8 cellular contexts compared by ENCODE assay signal in genomic region chr18:63366270-63366990, GRCh38. TPM values are rescaled to one million over a fixed set of nuclear protein-coding genes. Genes with fewer than 3 reads are reported as not detected.
A peak's percentile ranks its signal among the peaks of the same experiment; 100 is the strongest.
DNase-seq lines count a peak whose midpoint lies in the region; TF ChIP-seq lines count a peak whose summit lies in the region.

No MANE protein-coding gene starts in this region.

- H3K4me1 ChIP-seq in GM23248 (ENCODE audit: insufficient read depth) (peaks cover 21% of the 10 kb centered on the region; the same call in 1 of the 2 replicates), mammary epithelial cell (ENCODE audit: insufficient read depth, low read length) (peaks cover 18% of the 10 kb centered on the region)

- H4K20me1 ChIP-seq in GM23248 (ENCODE audit: insufficient read depth) (no peaks in the 10 kb centered on the region), mammary epithelial cell (ENCODE audit: insufficient read depth, low read length) (no peaks in the 10 kb centered on the region)

- no TSS peak for BruUV-seq in mammary epithelial cell (replicated peaks; lab: Mats Ljungman, UMichigan)

- H3K27ac ChIP-seq in GM23248 (peak overlapping the region; percentile 91), mammary epithelial cell (ENCODE audit: insufficient read depth, low read depth, low read length) (peak overlapping the region; percentile 81)

- intact Hi-C loops in mammary epithelial cell (cut with micrococcal nuclease): loop anchor here (2.0 kb wide), 1 partner anchor 110 kb away; the partner anchor contains the start of gene SERPINB5

- peak overlapping the region; percentile 72 for H2AFZ ChIP-seq in GM23248
- peak overlapping the region; percentile 75 for H2AFZ ChIP-seq in mammary epithelial cell (ENCODE audit: low read depth, low read length)

- in situ Hi-C loops in GM23248 (cut with MboI) (loop anchor here (25.0 kb wide), 1 partner anchor 471 kb away; no protein-coding TSS in a partner anchor), mammary epithelial cell (cut with MboI; ENCODE audit: low sequenced_read_pairs in 2 of 2) (no loop called here)

- TF ChIP-seq CTCF in WI38 (IDR thresholded peaks at IDR 0.05; ENCODE audit: low read depth, low read length) (no peak), mammary epithelial cell (conservative IDR thresholded peaks at IDR 0.05 in 1 of 2, IDR thresholded peaks at IDR 0.05 in 1 of 2; ENCODE audit: extremely low read depth in 1 of 2, insufficient read depth in 1 of 2, low read depth in 1 of 2, low read length in 2 of 2) (no peak)

- dilution Hi-C loops in mammary epithelial cell (cut with HindIII; ENCODE audit: low sequenced_read_pairs): loop anchor here (5.0 kb wide), 1 partner anchor 41 kb away; no protein-coding TSS in a partner anchor

- CTCF ChIA-PET in mammary epithelial cell (lab: Charles Lee; ENCODE audit: low non-redundant PET): no interaction called here

- 0 out of 2 replicates have a peak, but pooled peaks cover 8% of the 10 kb centered on the region for H3K36me3 ChIP-seq in GM23248 (ENCODE audit: low read depth)
- H3K36me3 ChIP-seq in mammary epithelial cell (ENCODE audit: insufficient read depth, low read length): peaks cover 4% of the 10 kb centered on the region

- H3K4me3 ChIP-seq in GM23248 (peak overlapping the region; percentile 99), WI38 (ENCODE audit: low read depth, low read length) (peak overlapping the region; percentile 91), mammary epithelial cell (replicated peaks in 1 of 3; ENCODE audit: insufficient read depth in 1 of 3, low read depth in 2 of 3, low read length in 3 of 3) (peak overlapping the region; percentile 72 to 92 (median 87))

- H3K9ac ChIP-seq in GM23248 (peak overlapping the region; percentile 95), mammary epithelial cell (ENCODE audit: insufficient read depth, low read length) (peak overlapping the region; percentile 91)

- H3K4me2 ChIP-seq in GM23248 (ENCODE audit: unreplicated experiment) (peak overlapping the region; percentile 86), mammary epithelial cell (ENCODE audit: insufficient read depth, low read depth, low read length) (peak overlapping the region; percentile 97)

- H3K9me3 ChIP-seq in GM23248 (ENCODE audit: low read depth) (no peaks in the 10 kb centered on the region), mammary epithelial cell (replicated peaks; ENCODE audit: insufficient read depth, low read length) (peaks cover 3% of the 10 kb centered on the region)

- DNase-seq in ELF-1 (ENCODE audit: low read depth, low spot score) (peak; percentile 77), GM23248 (peak; percentile 92), LHCN-M2 (ENCODE audit: low read depth) (peak; percentile 73), mammary epithelial cell (peak; percentile 79), islet precursor cell (peak; percentile 92), cortex of kidney (lab: John Stamatoyannopoulos, UW) (no peak)
- peak; percentile 37 to 43 for DNase-seq in stimulated activated CD4-positive, alpha-beta T cell treated with anti-CD3 and anti-CD28 coated beads, Interleukin-15, amount 100 ng/mL, for 1 hour (ENCODE audit: low read depth in 1 of 2, low spot score in 1 of 2)

- H3K9me2 ChIP-seq in GM23248 (ENCODE audit: insufficient read depth): no peaks in the 10 kb centered on the region

- H3K79me2 ChIP-seq in GM23248 (ENCODE audit: insufficient read depth) (peaks cover 40% of the 10 kb centered on the region), mammary epithelial cell (ENCODE audit: insufficient read depth, low read length) (peaks cover 54% of the 10 kb centered on the region)

- H3F3A ChIP-seq in GM23248 (ENCODE audit: insufficient read depth): peaks cover 8% of the 10 kb centered on the region; the same call in 1 of the 2 replicates

- 1% methylated on average over 38 to 48 of the region's 60 CpGs for WGBS in GM23248 (ENCODE audit: low coverage in 1 of 2, low lambda C conversion rate in 2 of 2, missing lambda C conversion rate in 2 of 2), 2 experiments
- 2% methylated on average over 12 of the region's 60 CpGs for WGBS in mammary epithelial cell (ENCODE audit: low coverage, missing lambda C conversion rate)

- H3K27me3 ChIP-seq in GM23248 (replicated peaks; ENCODE audit: insufficient read depth) (no peaks in the 10 kb centered on the region), mammary epithelial cell (ENCODE audit: insufficient read depth, low read length) (no peaks in the 10 kb centered on the region)

RNA-seq across cellular contexts. Expression of gene KDSR, which starts 0.6 kb away (rescaled TPM):
- total RNA-seq in GM23248 (2014; rRNA removed; shearing (Covaris generic)): 30.7 and 31.2 TPM in 2 replicates
- polyA plus RNA-seq in GM23248 (2016; fragmentation: Nextera tagmentation; extraction: Ambion mirVana): 54.7 and 55.1 TPM in 2 replicates
- total RNA-seq in LHCN-M2 (2014; rRNA removed): 33.2 and 37.6 TPM in 2 replicates
- polyA plus RNA-seq in LHCN-M2 (2012): 21.1 TPM
- 100 to 1,000 TPM in 1 of 2 donors, 10 to 100 TPM in 1; 65.7 to 101 TPM for total RNA-seq in mammary epithelial cell
- polyA plus RNA-seq in mammary epithelial cell: 61.5 TPM
- polyA minus RNA-seq in mammary epithelial cell: 126 TPM

RNA-seq across cellular contexts. Expression of gene BCL2, which starts 46.9 kb away (rescaled TPM):
- total RNA-seq in GM23248 (2014; rRNA removed; shearing (Covaris generic)): 1.0 and 1.5 TPM in 2 replicates
- 0.30 and 0.39 TPM in 2 replicates for polyA plus RNA-seq in GM23248 (2016; fragmentation: Nextera tagmentation; extraction: Ambion mirVana)
- 2.2 and 2.5 TPM in 2 replicates for total RNA-seq in LHCN-M2 (2014; rRNA removed)
- polyA plus RNA-seq in LHCN-M2 (2012): 0.41 TPM
- 1 to 10 TPM in 1 of 2 donors, under 1 TPM in 1; 0.83 to 1.6 TPM for total RNA-seq in mammary epithelial cell
- polyA plus RNA-seq in mammary epithelial cell: 0.37 TPM
- polyA minus RNA-seq in mammary epithelial cell: 0.67 TPM

RNA-seq across cellular contexts. Expression of gene VPS4B, which starts 55.8 kb away (rescaled TPM):
- total RNA-seq in GM23248 (2014; rRNA removed; shearing (Covaris generic)): 42.4 and 45.5 TPM in 2 replicates
- polyA plus RNA-seq in GM23248 (2016; fragmentation: Nextera tagmentation; extraction: Ambion mirVana) (43.3 and 49.2 TPM in 2 replicates), mammary epithelial cell (31.0 TPM)
- total RNA-seq in LHCN-M2 (2014; rRNA removed) (40.3 and 45.5 TPM in 2 replicates), mammary epithelial cell (10 to 100 TPM; 60.8 to 94.4 TPM)
- polyA plus RNA-seq in LHCN-M2 (2012): 16.1 TPM
- polyA minus RNA-seq in mammary epithelial cell: 30.0 TPM
